In the genomic region with DNA sequence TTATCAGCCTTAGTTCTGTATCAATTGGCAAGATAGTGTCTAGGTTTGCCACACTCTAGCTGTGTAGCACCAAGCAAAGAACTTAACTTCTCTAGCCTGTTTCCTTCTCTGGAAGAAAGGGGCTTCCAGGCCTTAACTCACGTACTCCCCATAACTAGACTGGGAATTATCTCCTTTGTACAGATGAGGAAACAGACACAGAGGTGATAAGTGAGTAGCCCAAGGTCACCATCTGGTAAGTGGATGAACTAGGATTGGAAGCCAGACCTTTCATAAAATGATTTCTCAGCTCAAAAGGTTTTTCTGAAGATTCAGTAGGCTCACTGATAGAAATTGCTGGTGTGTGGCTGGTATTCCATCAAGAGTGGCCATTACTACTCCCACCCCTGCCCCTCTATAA, we compare ENCODE assay signal across 1 cellular context.
A peak's percentile ranks its signal among the peaks of the same experiment; 100 is the strongest.
TF ChIP-seq lines count a peak whose summit lies in the region.

No MANE protein-coding gene starts in this region.

TF ChIP-seq in K562, 482 proteins besides CTCF, POLR2A, EP300 and RAD21 (continued from another document and continues in another):
- TF ChIP-seq, protein P1, sequence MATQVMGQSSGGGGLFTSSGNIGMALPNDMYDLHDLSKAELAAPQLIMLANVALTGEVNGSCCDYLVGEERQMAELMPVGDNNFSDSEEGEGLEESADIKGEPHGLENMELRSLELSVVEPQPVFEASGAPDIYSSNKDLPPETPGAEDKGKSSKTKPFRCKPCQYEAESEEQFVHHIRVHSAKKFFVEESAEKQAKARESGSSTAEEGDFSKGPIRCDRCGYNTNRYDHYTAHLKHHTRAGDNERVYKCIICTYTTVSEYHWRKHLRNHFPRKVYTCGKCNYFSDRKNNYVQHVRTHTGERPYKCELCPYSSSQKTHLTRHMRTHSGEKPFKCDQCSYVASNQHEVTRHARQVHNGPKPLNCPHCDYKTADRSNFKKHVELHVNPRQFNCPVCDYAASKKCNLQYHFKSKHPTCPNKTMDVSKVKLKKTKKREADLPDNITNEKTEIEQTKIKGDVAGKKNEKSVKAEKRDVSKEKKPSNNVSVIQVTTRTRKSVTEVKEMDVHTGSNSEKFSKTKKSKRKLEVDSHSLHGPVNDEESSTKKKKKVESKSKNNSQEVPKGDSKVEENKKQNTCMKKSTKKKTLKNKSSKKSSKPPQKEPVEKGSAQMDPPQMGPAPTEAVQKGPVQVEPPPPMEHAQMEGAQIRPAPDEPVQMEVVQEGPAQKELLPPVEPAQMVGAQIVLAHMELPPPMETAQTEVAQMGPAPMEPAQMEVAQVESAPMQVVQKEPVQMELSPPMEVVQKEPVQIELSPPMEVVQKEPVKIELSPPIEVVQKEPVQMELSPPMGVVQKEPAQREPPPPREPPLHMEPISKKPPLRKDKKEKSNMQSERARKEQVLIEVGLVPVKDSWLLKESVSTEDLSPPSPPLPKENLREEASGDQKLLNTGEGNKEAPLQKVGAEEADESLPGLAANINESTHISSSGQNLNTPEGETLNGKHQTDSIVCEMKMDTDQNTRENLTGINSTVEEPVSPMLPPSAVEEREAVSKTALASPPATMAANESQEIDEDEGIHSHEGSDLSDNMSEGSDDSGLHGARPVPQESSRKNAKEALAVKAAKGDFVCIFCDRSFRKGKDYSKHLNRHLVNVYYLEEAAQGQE (CRISPR knock-in tag; IDR thresholded peaks at IDR 0.05; ENCODE audit: low read depth), result no peak
- TF ChIP-seq PHB2 (IDR thresholded peaks at IDR 0.05; ENCODE audit: low read depth) (no peak), RAD51 (IDR thresholded peaks at IDR 0.05; ENCODE audit: borderline replicate concordance, low read depth) (no peak), SNAPC5 (CRISPR knock-in tag; IDR thresholded peaks at IDR 0.05) (no peak), ATF7 (IDR thresholded peaks at IDR 0.05) (no peak), GATAD2B (IDR thresholded peaks at IDR 0.05; ENCODE audit: borderline replicate concordance) (peak; percentile 27; the same call in 1 of the 2 replicates), ZNF561 (CRISPR knock-in tag; conservative IDR thresholded peaks at IDR 0.05) (no peak), TCF7 (IDR thresholded peaks at IDR 0.05; ENCODE audit: borderline replicate concordance) (no peak), HOXB6 (CRISPR knock-in tag; IDR thresholded peaks at IDR 0.05; ENCODE audit: borderline replicate concordance) (no peak), ZSCAN32 (CRISPR knock-in tag; IDR thresholded peaks at IDR 0.05) (no peak), STAT5B (CRISPR knock-in tag; IDR thresholded peaks at IDR 0.05) (no peak), SFPQ (IDR thresholded peaks at IDR 0.05; ENCODE audit: low read depth, low read length) (no peak), POU5F1 (IDR thresholded peaks at IDR 0.05; ENCODE audit: borderline replicate concordance, low read depth, low read length, partially characterized antibody) (no peak), NFE2 (IDR thresholded peaks at IDR 0.05; ENCODE audit: low read depth) (no peak), ARID1B (IDR thresholded peaks at IDR 0.05) (peak; percentile 91), EP400 (IDR thresholded peaks at IDR 0.05) (0 out of 2 replicates have a peak, but pooled peaks have one; percentile 30), HDAC1 (IDR thresholded peaks at IDR 0.05) (peak in 1 of 2 experiments; percentile 67; a peak in 1 of 4 replicates), TCF7L2 (IDR thresholded peaks at IDR 0.05; ENCODE audit: low read depth, low read length) (no peak), SRSF1 (IDR thresholded peaks at IDR 0.05; ENCODE audit: low read depth, low read length) (no peak), BCL6 (CRISPR knock-in tag; IDR thresholded peaks at IDR 0.05) (no peak), SMAD3 (CRISPR knock-in tag; conservative IDR thresholded peaks at IDR 0.05) (no peak), BRF2 (IDR thresholded peaks at IDR 0.05; ENCODE audit: borderline replicate concordance, insufficient read depth, insufficient read length) (no peak), NONO (IDR thresholded peaks at IDR 0.05; ENCODE audit: low read depth in 2 of 2, low read length in 1 of 2) (0 out of 4 replicates have a peak, but pooled peaks of 1 of the 2 experiments have one; percentile 32), ETV6 (IDR thresholded peaks at IDR 0.05; ENCODE audit: borderline replicate concordance in 1 of 2, low read depth in 2 of 2, low read length in 1 of 2) (no peak), ETV6 (CRISPR knock-in tag; IDR thresholded peaks at IDR 0.05; ENCODE audit: borderline replicate concordance) (no peak), FOXK2 (conservative IDR thresholded peaks at IDR 0.05 in 1 of 2, IDR thresholded peaks at IDR 0.05 in 1 of 2; ENCODE audit: low read depth in 2 of 2) (no peak), SAFB2 (IDR thresholded peaks at IDR 0.05; ENCODE audit: borderline replicate concordance, low read depth, low read length, severe bottlenecking) (no peak), MTA2 (IDR thresholded peaks at IDR 0.05; ENCODE audit: low read depth) (peak; percentile 69), MBD1 (CRISPR knock-in tag; IDR thresholded peaks at IDR 0.05) (no peak), MCM2 (IDR thresholded peaks at IDR 0.05; ENCODE audit: low read depth) (no peak), NFRKB (IDR thresholded peaks at IDR 0.05; ENCODE audit: low read depth) (no peak), ELK1 (CRISPR knock-in tag; IDR thresholded peaks at IDR 0.05) (no peak), SNIP1 (IDR thresholded peaks at IDR 0.05; ENCODE audit: low read depth) (no peak), ETV1 (tag; conservative IDR thresholded peaks at IDR 0.05; ENCODE audit: low read depth) (no peak), HMBOX1 (IDR thresholded peaks at IDR 0.05) (peak; percentile 92), NFATC3 (IDR thresholded peaks at IDR 0.05) (no peak), KDM1A (IDR thresholded peaks at IDR 0.05) (peak; percentile 91 to 92), ZNF507 (tag; conservative IDR thresholded peaks at IDR 0.05) (no peak)
- TF ChIP-seq, protein P2, sequence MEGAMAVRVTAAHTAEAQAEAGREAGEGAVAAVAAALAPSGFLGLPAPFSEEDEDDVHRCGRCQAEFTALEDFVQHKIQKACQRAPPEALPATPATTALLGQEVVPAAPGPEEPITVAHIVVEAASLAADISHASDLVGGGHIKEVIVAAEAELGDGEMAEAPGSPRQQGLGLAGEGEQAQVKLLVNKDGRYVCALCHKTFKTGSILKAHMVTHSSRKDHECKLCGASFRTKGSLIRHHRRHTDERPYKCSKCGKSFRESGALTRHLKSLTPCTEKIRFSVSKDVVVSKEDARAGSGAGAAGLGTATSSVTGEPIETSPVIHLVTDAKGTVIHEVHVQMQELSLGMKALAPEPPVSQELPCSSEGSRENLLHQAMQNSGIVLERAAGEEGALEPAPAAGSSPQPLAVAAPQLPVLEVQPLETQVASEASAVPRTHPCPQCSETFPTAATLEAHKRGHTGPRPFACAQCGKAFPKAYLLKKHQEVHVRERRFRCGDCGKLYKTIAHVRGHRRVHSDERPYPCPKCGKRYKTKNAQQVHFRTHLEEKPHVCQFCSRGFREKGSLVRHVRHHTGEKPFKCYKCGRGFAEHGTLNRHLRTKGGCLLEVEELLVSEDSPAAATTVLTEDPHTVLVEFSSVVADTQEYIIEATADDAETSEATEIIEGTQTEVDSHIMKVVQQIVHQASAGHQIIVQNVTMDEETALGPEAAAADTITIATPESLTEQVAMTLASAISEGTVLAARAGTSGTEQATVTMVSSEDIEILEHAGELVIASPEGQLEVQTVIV (CRISPR knock-in tag; IDR thresholded peaks at IDR 0.05; ENCODE audit: borderline replicate concordance), result no peak
- TF ChIP-seq, protein P3, sequence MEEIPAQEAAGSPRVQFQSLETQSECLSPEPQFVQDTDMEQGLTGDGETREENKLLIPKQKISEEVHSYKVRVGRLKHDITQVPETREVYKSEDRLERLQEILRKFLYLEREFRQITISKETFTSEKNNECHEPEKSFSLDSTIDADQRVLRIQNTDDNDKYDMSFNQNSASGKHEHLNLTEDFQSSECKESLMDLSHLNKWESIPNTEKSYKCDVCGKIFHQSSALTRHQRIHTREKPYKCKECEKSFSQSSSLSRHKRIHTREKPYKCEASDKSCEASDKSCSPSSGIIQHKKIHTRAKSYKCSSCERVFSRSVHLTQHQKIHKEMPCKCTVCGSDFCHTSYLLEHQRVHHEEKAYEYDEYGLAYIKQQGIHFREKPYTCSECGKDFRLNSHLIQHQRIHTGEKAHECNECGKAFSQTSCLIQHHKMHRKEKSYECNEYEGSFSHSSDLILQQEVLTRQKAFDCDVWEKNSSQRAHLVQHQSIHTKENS (CRISPR knock-in tag; IDR thresholded peaks at IDR 0.05), result no peak
- TF ChIP-seq, protein P4, sequence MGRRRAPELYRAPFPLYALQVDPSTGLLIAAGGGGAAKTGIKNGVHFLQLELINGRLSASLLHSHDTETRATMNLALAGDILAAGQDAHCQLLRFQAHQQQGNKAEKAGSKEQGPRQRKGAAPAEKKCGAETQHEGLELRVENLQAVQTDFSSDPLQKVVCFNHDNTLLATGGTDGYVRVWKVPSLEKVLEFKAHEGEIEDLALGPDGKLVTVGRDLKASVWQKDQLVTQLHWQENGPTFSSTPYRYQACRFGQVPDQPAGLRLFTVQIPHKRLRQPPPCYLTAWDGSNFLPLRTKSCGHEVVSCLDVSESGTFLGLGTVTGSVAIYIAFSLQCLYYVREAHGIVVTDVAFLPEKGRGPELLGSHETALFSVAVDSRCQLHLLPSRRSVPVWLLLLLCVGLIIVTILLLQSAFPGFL (CRISPR knock-in tag; IDR thresholded peaks at IDR 0.05), result no peak
- TF ChIP-seq, protein P5, sequence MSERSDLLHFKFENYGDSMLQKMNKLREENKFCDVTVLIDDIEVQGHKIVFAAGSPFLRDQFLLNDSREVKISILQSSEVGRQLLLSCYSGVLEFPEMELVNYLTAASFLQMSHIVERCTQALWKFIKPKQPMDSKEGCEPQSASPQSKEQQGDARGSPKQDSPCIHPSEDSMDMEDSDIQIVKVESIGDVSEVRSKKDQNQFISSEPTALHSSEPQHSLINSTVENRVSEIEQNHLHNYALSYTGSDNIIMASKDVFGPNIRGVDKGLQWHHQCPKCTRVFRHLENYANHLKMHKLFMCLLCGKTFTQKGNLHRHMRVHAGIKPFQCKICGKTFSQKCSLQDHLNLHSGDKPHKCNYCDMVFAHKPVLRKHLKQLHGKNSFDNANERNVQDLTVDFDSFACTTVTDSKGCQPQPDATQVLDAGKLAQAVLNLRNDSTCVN (CRISPR knock-in tag; IDR thresholded peaks at IDR 0.05), result no peak
- TF ChIP-seq, protein P6, sequence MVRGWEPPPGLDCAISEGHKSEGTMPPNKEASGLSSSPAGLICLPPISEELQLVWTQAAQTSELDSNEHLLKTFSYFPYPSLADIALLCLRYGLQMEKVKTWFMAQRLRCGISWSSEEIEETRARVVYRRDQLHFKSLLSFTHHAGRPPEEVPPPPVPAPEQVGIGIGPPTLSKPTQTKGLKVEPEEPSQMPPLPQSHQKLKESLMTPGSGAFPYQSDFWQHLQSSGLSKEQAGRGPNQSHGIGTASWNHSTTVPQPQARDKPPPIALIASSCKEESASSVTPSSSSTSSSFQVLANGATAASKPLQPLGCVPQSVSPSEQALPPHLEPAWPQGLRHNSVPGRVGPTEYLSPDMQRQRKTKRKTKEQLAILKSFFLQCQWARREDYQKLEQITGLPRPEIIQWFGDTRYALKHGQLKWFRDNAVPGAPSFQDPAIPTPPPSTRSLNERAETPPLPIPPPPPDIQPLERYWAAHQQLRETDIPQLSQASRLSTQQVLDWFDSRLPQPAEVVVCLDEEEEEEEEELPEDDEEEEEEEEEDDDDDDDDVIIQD (CRISPR knock-in tag; IDR thresholded peaks at IDR 0.05), result no peak
